In the genomic region with DNA sequence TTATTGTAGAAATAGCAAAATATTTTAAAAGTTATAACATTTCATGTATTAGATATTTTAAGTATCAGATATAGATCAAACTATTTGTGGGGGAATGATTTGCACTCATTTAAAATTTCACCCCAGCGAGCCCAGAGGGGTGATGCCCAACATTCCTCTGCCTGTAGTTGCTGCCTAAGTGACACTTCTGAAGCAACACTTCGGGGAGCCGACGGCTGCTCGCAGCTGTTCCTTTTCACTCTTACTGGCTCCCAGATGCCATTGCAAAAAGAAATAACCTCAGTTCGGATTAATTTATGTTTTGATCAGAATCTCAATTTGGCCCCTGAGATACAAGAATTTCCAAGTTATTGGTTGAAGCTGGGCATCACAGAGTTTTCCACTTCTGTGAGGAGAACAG, we compare ENCODE assay signal across 27 cellular contexts.
"Had no signal": no experiment of that assay in that cellular context is flagged by ENCODE, and none has a peak within 500 bp of the region (broad histone marks: within the 10 kb centered on the region; RNA-seq: fewer than 3 reads in every experiment).

No MANE protein-coding gene starts in this region.

- H3K27me3 ChIP-seq: esophagus squamous epithelium, gastrocnemius medialis, ovary, suprapubic skin, vagina had no signal

- H3K4me3 ChIP-seq: esophagus squamous epithelium, gastrocnemius medialis, hepatocyte, left lung, mucosa of descending colon, ovary, psoas muscle, smooth muscle cell, suprapubic skin, vagina had no signal

- H3K4me2 ChIP-seq: hepatocyte, smooth muscle cell had no signal

- H3K36me3 ChIP-seq: esophagus squamous epithelium, gastrocnemius medialis, left lung, ovary, suprapubic skin, vagina had no signal

- H3K27ac ChIP-seq: esophagus squamous epithelium, gastrocnemius medialis, hepatocyte, left lung, ovary, psoas muscle, suprapubic skin, vagina had no signal

- H3K9me3 ChIP-seq: esophagus squamous epithelium, gastrocnemius medialis, left lung, mucosa of descending colon, ovary, psoas muscle, suprapubic skin, vagina had no signal

- H3K4me1 ChIP-seq: esophagus squamous epithelium, gastrocnemius medialis, left lung, psoas muscle, suprapubic skin, vagina had no signal

- DNase-seq: cortex of kidney; effector memory CD8-positive, alpha-beta T cell; erythroblast; esophagus squamous epithelium; gastrocnemius medialis; head of caudate nucleus; left cardiac atrium; left lung; mesenchymal stem cell; mucosa of descending colon; naive thymus-derived CD8-positive, alpha-beta T cell; nephron progenitor cell; occipital lobe; ovary; psoas muscle; right cardiac atrium; stimulated activated CD4-positive, alpha-beta T cell treated with anti-CD3 and anti-CD28 coated beads, Interleukin-12 subunit alpha, Interleukin-12 subunit beta, amount 100 ng/mL, for 4 hours; stimulated activated CD4-positive, alpha-beta T cell treated with anti-CD3 and anti-CD28 coated beads, Interleukin-1b, Interleukin-23, amount 100 ng/mL, for 48 hours; stimulated activated CD4-positive, alpha-beta T cell treated with anti-CD3 and anti-CD28 coated beads, Interleukin-4, amount 100 ng/mL, for 1 hour; stimulated activated CD8-positive, alpha-beta memory T cell treated with anti-CD3 and anti-CD28 coated beads, Interleukin-4, amount 100 ng/mL, for 48 hours; stimulated activated naive CD4-positive, alpha-beta T cell; stimulated activated naive CD8-positive, alpha-beta T cell treated with anti-CD3 and anti-CD28 coated beads, Interleukin-15, amount 100 ng/mL, for 72 hours; trophoblast cell had no signal

- H2AFZ ChIP-seq: hepatocyte had no signal

- H3K79me2 ChIP-seq: hepatocyte had no signal
